Comparison of ENCODE assay signal across 1 cellular context in the genomic region with DNA sequence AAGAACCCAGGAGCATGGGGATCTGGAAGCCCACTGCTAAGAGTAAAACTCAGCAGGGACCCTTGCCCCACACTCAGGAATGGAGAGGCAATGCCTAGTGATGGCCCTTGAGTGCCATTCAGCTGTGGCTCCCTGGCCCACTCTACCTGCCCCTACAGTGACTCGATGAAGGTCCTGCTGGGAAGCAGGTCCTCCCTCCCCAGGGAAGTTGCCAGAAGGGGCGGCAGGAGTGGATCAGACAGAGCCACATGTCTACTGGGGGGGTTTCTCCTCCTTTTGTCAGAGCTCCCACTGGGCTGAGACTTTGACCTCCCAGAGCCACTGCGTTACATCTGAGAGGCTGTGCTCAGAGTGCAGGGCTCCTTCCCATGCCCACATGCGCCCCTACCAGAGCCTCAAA.
TF ChIP-seq lines count a peak whose summit lies in the region.

No MANE protein-coding gene starts in this region.

TF ChIP-seq in GM12878, 131 proteins besides CTCF, POLR2A, EP300 and RAD21:
- TF ChIP-seq SIN3A (IDR thresholded peaks at IDR 0.05; ENCODE audit: low read depth, low read length) (no peak), MYB (IDR thresholded peaks at IDR 0.05; ENCODE audit: borderline replicate concordance, low read depth, low read length) (no peak), EGR1 (IDR thresholded peaks at IDR 0.05; ENCODE audit: borderline replicate concordance in 1 of 2, low read depth in 2 of 2, low read length in 2 of 2) (no peak), TCF3 (IDR thresholded peaks at IDR 0.05; ENCODE audit: borderline replicate concordance, insufficient read depth, low read depth, low read length) (no peak), HDAC2 (IDR thresholded peaks at IDR 0.05) (no peak), SUZ12 (IDR thresholded peaks at IDR 0.05; ENCODE audit: unreplicated experiment) (no peak), SRF (IDR thresholded peaks at IDR 0.05; ENCODE audit: low read depth in 2 of 2, low read length in 2 of 2) (no peak), PML (IDR thresholded peaks at IDR 0.05; ENCODE audit: low read length) (no peak), IRF4 (IDR thresholded peaks at IDR 0.05; ENCODE audit: low read depth, low read length) (no peak), MEF2B (IDR thresholded peaks at IDR 0.05; ENCODE audit: partially characterized antibody, poor library complexity, severe bottlenecking) (no peak), NRF1 (conservative IDR thresholded peaks at IDR 0.05; ENCODE audit: low read depth, low read length) (no peak), POLR2AphosphoS2 (IDR thresholded peaks at IDR 0.05; ENCODE audit: low read depth, low read length) (no peak), SMAD1 (IDR thresholded peaks at IDR 0.05; ENCODE audit: low read depth, partially characterized antibody) (no peak)
- TF ChIP-seq, protein P1, sequence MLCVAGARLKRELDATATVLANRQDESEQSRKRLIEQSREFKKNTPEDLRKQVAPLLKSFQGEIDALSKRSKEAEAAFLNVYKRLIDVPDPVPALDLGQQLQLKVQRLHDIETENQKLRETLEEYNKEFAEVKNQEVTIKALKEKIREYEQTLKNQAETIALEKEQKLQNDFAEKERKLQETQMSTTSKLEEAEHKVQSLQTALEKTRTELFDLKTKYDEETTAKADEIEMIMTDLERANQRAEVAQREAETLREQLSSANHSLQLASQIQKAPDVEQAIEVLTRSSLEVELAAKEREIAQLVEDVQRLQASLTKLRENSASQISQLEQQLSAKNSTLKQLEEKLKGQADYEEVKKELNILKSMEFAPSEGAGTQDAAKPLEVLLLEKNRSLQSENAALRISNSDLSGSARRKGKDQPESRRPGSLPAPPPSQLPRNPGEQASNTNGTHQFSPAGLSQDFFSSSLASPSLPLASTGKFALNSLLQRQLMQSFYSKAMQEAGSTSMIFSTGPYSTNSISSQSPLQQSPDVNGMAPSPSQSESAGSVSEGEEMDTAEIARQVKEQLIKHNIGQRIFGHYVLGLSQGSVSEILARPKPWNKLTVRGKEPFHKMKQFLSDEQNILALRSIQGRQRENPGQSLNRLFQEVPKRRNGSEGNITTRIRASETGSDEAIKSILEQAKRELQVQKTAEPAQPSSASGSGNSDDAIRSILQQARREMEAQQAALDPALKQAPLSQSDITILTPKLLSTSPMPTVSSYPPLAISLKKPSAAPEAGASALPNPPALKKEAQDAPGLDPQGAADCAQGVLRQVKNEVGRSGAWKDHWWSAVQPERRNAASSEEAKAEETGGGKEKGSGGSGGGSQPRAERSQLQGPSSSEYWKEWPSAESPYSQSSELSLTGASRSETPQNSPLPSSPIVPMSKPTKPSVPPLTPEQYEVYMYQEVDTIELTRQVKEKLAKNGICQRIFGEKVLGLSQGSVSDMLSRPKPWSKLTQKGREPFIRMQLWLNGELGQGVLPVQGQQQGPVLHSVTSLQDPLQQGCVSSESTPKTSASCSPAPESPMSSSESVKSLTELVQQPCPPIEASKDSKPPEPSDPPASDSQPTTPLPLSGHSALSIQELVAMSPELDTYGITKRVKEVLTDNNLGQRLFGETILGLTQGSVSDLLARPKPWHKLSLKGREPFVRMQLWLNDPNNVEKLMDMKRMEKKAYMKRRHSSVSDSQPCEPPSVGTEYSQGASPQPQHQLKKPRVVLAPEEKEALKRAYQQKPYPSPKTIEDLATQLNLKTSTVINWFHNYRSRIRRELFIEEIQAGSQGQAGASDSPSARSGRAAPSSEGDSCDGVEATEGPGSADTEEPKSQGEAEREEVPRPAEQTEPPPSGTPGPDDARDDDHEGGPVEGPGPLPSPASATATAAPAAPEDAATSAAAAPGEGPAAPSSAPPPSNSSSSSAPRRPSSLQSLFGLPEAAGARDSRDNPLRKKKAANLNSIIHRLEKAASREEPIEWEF (IDR thresholded peaks at IDR 0.05; ENCODE audit: insufficient replicate concordance, low read depth, low read length) = no peak
- TF ChIP-seq, protein P2, sequence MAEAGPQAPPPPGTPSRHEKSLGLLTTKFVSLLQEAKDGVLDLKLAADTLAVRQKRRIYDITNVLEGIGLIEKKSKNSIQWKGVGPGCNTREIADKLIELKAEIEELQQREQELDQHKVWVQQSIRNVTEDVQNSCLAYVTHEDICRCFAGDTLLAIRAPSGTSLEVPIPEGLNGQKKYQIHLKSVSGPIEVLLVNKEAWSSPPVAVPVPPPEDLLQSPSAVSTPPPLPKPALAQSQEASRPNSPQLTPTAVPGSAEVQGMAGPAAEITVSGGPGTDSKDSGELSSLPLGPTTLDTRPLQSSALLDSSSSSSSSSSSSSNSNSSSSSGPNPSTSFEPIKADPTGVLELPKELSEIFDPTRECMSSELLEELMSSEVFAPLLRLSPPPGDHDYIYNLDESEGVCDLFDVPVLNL (IDR thresholded peaks at IDR 0.05; ENCODE audit: low read depth, low read length) = no peak
- TF ChIP-seq, protein P3, sequence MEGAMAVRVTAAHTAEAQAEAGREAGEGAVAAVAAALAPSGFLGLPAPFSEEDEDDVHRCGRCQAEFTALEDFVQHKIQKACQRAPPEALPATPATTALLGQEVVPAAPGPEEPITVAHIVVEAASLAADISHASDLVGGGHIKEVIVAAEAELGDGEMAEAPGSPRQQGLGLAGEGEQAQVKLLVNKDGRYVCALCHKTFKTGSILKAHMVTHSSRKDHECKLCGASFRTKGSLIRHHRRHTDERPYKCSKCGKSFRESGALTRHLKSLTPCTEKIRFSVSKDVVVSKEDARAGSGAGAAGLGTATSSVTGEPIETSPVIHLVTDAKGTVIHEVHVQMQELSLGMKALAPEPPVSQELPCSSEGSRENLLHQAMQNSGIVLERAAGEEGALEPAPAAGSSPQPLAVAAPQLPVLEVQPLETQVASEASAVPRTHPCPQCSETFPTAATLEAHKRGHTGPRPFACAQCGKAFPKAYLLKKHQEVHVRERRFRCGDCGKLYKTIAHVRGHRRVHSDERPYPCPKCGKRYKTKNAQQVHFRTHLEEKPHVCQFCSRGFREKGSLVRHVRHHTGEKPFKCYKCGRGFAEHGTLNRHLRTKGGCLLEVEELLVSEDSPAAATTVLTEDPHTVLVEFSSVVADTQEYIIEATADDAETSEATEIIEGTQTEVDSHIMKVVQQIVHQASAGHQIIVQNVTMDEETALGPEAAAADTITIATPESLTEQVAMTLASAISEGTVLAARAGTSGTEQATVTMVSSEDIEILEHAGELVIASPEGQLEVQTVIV (IDR thresholded peaks at IDR 0.05; ENCODE audit: borderline replicate concordance, partially characterized antibody) = no peak
- TF ChIP-seq, protein P4, sequence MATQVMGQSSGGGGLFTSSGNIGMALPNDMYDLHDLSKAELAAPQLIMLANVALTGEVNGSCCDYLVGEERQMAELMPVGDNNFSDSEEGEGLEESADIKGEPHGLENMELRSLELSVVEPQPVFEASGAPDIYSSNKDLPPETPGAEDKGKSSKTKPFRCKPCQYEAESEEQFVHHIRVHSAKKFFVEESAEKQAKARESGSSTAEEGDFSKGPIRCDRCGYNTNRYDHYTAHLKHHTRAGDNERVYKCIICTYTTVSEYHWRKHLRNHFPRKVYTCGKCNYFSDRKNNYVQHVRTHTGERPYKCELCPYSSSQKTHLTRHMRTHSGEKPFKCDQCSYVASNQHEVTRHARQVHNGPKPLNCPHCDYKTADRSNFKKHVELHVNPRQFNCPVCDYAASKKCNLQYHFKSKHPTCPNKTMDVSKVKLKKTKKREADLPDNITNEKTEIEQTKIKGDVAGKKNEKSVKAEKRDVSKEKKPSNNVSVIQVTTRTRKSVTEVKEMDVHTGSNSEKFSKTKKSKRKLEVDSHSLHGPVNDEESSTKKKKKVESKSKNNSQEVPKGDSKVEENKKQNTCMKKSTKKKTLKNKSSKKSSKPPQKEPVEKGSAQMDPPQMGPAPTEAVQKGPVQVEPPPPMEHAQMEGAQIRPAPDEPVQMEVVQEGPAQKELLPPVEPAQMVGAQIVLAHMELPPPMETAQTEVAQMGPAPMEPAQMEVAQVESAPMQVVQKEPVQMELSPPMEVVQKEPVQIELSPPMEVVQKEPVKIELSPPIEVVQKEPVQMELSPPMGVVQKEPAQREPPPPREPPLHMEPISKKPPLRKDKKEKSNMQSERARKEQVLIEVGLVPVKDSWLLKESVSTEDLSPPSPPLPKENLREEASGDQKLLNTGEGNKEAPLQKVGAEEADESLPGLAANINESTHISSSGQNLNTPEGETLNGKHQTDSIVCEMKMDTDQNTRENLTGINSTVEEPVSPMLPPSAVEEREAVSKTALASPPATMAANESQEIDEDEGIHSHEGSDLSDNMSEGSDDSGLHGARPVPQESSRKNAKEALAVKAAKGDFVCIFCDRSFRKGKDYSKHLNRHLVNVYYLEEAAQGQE (IDR thresholded peaks at IDR 0.05; ENCODE audit: low read depth, low read length) = no peak
